ENCODE assay signal across 8 cellular contexts in the genomic region with DNA sequence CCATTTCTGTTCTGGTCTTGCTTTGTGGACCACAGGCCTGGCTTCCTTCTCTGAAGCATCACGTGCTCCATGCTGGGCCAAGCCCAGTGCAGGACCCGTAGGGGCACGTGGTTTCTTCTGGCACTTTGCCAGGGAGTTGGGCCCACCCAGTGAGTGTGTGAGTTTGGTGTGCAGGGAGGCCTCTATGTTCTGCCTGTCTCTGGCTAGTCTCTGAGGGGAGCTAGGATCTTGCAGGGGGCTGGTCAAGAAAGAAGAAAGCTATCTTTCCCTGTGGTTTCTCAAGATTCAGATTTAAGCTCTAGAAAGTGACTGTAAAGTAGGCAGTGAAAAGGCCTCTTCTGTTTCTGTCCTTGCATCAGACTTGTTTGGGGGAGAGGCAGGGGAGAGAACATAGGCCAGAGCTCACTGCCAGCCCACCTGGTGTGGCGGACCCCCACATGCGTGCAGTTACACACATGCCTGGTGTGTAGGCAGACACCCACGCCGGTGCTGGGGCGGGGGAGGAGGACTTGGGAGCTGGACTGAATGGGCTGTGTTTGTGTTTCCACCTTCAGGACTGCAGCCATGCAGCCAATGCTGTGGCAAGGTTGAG. TPM values are rescaled to one million over a fixed set of nuclear protein-coding genes. Genes with fewer than 3 reads are reported as not detected.
DNase-seq lines count a peak whose midpoint lies in the region; ATAC-seq and TF ChIP-seq lines count a peak whose summit lies in the region.

No MANE protein-coding gene starts in this region.

- no peak overlapping the region for H3K27ac ChIP-seq in CD8-positive, alpha-beta memory T cell (ENCODE audit: low read depth, low read length)
- no peak overlapping the region for H3K27ac ChIP-seq in brain microvascular endothelial cell
- H3K27ac ChIP-seq in lower lobe of right lung: peak overlapping the region; percentile 77
- peak overlapping the region; percentile 63 to 92 for H3K27ac ChIP-seq in tibial artery

- no peak overlapping the region for H3K4me3 ChIP-seq in CD8-positive, alpha-beta memory T cell (ENCODE audit: low read length)
- H3K4me3 ChIP-seq in brain microvascular endothelial cell (ENCODE audit: low read depth, low read length) (no peak overlapping the region), lower lobe of right lung (no peak overlapping the region), tibial artery (peak overlapping the region in 1 of 2 donors; percentile 8)

- CTCF ChIA-PET in CD8-positive, alpha-beta memory T cell (lab: Charles Lee): interaction anchor here (1.1 to 1.9 kb wide), 5 partner anchors 9 to 29 kb away, joined by 3 to 7 read pairs (median 4); a partner anchor contains a TSS

- intact Hi-C loops in lower lobe of right lung (cut with DNase I) (no loop called here), tibial artery (cut with DNase I; ENCODE audit: low total_unique reads) (no loop called here)

- in situ Hi-C loops in brain microvascular endothelial cell (cut with HindIII; ENCODE audit: low pct_ligation_motif_present, low sequenced_read_pairs): no loop called here

- H3K27me3 ChIP-seq in CD8-positive, alpha-beta memory T cell (ENCODE audit: insufficient read depth, low read length, poor library complexity, severe bottlenecking): no peaks in the 10 kb centered on the region
- H3K27me3 ChIP-seq in brain microvascular endothelial cell (replicated peaks): no peaks in the 10 kb centered on the region
- no peaks in the 10 kb centered on the region for H3K27me3 ChIP-seq in lower lobe of right lung (ENCODE audit: low read depth)
- no peaks in the 10 kb centered on the region for H3K27me3 ChIP-seq in tibial artery

- H3K27me3 Mint-ChIP-seq in CD8-positive, alpha-beta memory T cell: peaks cover 0 to 2% of the 10 kb centered on the region in 2 donors

- TF ChIP-seq CTCF in brain microvascular endothelial cell (IDR thresholded peaks at IDR 0.05; ENCODE audit: low read depth, low read length, missing control alignments) (no peak), lower lobe of right lung (IDR thresholded peaks at IDR 0.05) (no peak), tibial artery (IDR thresholded peaks at IDR 0.05) (no peak)

- peaks cover 43% of the 10 kb centered on the region for H3K36me3 ChIP-seq in CD8-positive, alpha-beta memory T cell (ENCODE audit: insufficient read depth, low read length)
- H3K36me3 ChIP-seq in brain microvascular endothelial cell (replicated peaks) (peaks cover 56% of the 10 kb centered on the region), lower lobe of right lung (peaks cover 69% of the 10 kb centered on the region), tibial artery (peaks cover 11 to 26% (median 12%) of the 10 kb centered on the region in 3 donors)

- POLR2A ChIA-PET in CD8-positive, alpha-beta memory T cell (lab: Charles Lee): interaction anchor here (1.1 to 1.4 kb wide), 2 partner anchors 12 to 16 kb away, joined by 3 read pairs; no protein-coding TSS in a partner anchor

- H3K4me3 Mint-ChIP-seq in CD8-positive, alpha-beta memory T cell: peak overlapping the region; percentile 55 to 83 (median 68)

- no peaks in the 10 kb centered on the region for H3K9me3 ChIP-seq in CD8-positive, alpha-beta memory T cell (ENCODE audit: low read length)
- no peaks in the 10 kb centered on the region for H3K9me3 ChIP-seq in lower lobe of right lung
- H3K9me3 ChIP-seq in tibial artery: no peaks in the 10 kb centered on the region

- ATAC-seq in lower lobe of right lung: peak in 1 of 2 donors; percentile 41

- H3K4me1 ChIP-seq in CD8-positive, alpha-beta memory T cell (ENCODE audit: insufficient read depth, low read length): peaks cover 100% of the 10 kb centered on the region
- peaks cover 99% of the 10 kb centered on the region for H3K4me1 ChIP-seq in lower lobe of right lung
- peaks cover 0 to 100% (median 93%) of the 10 kb centered on the region in 4 donors for H3K4me1 ChIP-seq in tibial artery

- H3K36me3 Mint-ChIP-seq in CD8-positive, alpha-beta memory T cell: peaks cover 0 to 76% (median 11%) of the 10 kb centered on the region in 3 donors

- DNase-seq in CD8-positive, alpha-beta memory T cell: peak in 2 of 5 donors; percentile 35 to 63
- DNase-seq in NCI-H69 (lab: John Stamatoyannopoulos, UW): peak; percentile 29
- peak; percentile 47 for DNase-seq in brain microvascular endothelial cell
- peak; percentile 73 for DNase-seq in lower lobe of right lung
- DNase-seq in tibial artery: peak; percentile 74 to 84
- DNase-seq in HCEC 1CT: no peak
- DNase-seq in NCI-H146 (lab: John Stamatoyannopoulos, UW): no peak
- no peak for DNase-seq in SW480 (ENCODE audit: low spot score)

- H3K4me1 Mint-ChIP-seq in CD8-positive, alpha-beta memory T cell: peaks cover 86 to 94% (median 92%) of the 10 kb centered on the region in 3 donors

- H3K27ac Mint-ChIP-seq in CD8-positive, alpha-beta memory T cell: peak overlapping the region; percentile 72 to 94 (median 88)

- H3K9me3 Mint-ChIP-seq in CD8-positive, alpha-beta memory T cell: no peaks in the 10 kb centered on the region

RNA-seq across cellular contexts. Expression of a gene that starts 11.8 kb away (rescaled TPM):
- 100 to 1,000 TPM; 128 to 135 TPM for total RNA-seq in CD8-positive, alpha-beta memory T cell
- polyA plus RNA-seq in CD8-positive, alpha-beta memory T cell: 76.1 TPM
- total RNA-seq in lower lobe of right lung: 158 TPM

RNA-seq across cellular contexts. Expression of a gene that starts 28.2 kb away (rescaled TPM):
- total RNA-seq in CD8-positive, alpha-beta memory T cell: 1,000 to 10,000 TPM; 1,857 to 1,911 TPM
- polyA plus RNA-seq in CD8-positive, alpha-beta memory T cell: 1,010 TPM
- total RNA-seq in lower lobe of right lung: 1,156 TPM

RNA-seq across cellular contexts. Expression of a gene that starts 56.6 kb away (rescaled TPM):
- total RNA-seq in CD8-positive, alpha-beta memory T cell: 10 to 100 TPM; 31.3 to 31.7 TPM
- polyA plus RNA-seq in CD8-positive, alpha-beta memory T cell: 11.5 TPM
- total RNA-seq in lower lobe of right lung: 22.3 TPM

Comparison
In these comparisons a context has a peak if more than half of its experiments do, and no peak if none do; other contexts are left out.
1. DNase-seq: peak in NCI-H69 (single experiment), brain microvascular endothelial cell (single experiment), lower lobe of right lung (single experiment) and tibial artery (2 of 2); none in HCEC 1CT (single experiment), NCI-H146 (single experiment) and SW480 (single experiment).
2. H3K27ac ChIP-seq: peak in lower lobe of right lung (single experiment) and tibial artery (2 of 2); none in CD8-positive, alpha-beta memory T cell (single experiment) and brain microvascular endothelial cell (single experiment).